In the genomic region with DNA sequence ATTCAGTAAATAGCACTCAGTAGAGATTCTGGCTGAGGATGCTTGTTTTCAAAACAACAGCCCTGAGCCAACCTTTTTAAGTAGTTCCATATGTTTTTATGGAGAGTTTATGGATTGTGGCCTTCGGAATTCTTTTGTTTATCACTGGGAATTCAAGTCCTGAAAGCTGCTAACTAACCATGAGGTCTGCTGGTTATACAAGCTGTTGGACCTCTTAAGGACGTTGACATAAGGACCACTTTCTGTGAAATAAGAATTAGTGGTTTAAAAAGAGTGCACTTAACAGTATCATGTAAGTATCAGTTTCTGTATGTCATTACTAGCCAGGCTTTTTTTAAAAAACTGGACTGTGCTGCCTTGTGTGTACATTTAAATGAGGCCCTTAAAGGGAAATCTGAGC, we compare ENCODE assay signal across 10 cellular contexts.
DNase-seq lines count a peak whose midpoint lies in the region; ATAC-seq, FAIRE-seq and TF ChIP-seq lines count a peak whose summit lies in the region.
"Had no signal": no experiment of that assay in that cellular context is flagged by ENCODE, and none has a peak within 500 bp of the region (broad histone marks: within the 10 kb centered on the region; RNA-seq: fewer than 3 reads in every experiment).

No MANE protein-coding gene starts in this region.

- H3K4me3 ChIP-seq in A549 (no peak overlapping the region), SK-N-MC (0 out of 2 replicates have a peak overlapping the region, but pooled peaks have one; percentile 38), right atrium auricular region (no peak overlapping the region)

- 93% methylated on average over 2 of the region's 2 CpGs for WGBS in A549 (ENCODE audit: missing lambda C conversion rate)

- TF ChIP-seq EP300 in A549 (IDR thresholded peaks at IDR 0.05): no peak

- no peak overlapping the region for H3K9ac ChIP-seq in SK-N-MC (ENCODE audit: insufficient read length)

- POLR2A ChIA-PET in A549 (lab: Yijun Ruan, JAX): interaction anchor here (1.6 to 2.5 kb wide), 2 partner anchors 12 to 57 kb away, joined by 4 to 15 read pairs; no protein-coding TSS in a partner anchor

- CTCF ChIA-PET in A549 (lab: Yijun Ruan, JAX): interaction anchor here (1.6 kb wide), 1 partner anchor 55 kb away, joined by 4 read pairs; no protein-coding TSS in a partner anchor

- ATAC-seq in A549 (no peak), GM19023 (IDR thresholded peaks at IDR 0.05; ENCODE audit: unreplicated experiment) (peak; percentile 43), HG02981 (IDR thresholded peaks at IDR 0.05; ENCODE audit: unreplicated experiment) (peak; percentile 59)

- no peak for TF ChIP-seq POLR2A in A549 (IDR thresholded peaks at IDR 0.05; ENCODE audit: low read length)

- H3K27me3 ChIP-seq in right atrium auricular region: no peaks in the 10 kb centered on the region
- H3K27me3 ChIP-seq: BE2C had no signal

- H3K36me3 ChIP-seq in SK-N-MC (ENCODE audit: insufficient read depth, low read length) (no peaks in the 10 kb centered on the region), right atrium auricular region (no peaks in the 10 kb centered on the region)
- H3K36me3 ChIP-seq: BE2C had no signal

- peak overlapping the region; percentile 67; the same call in 2 of the 3 replicates for H3K4me2 ChIP-seq in A549

- no peak for TF ChIP-seq CTCF in A549 (IDR thresholded peaks at IDR 0.05)
- TF ChIP-seq CTCF in right atrium auricular region (IDR thresholded peaks at IDR 0.05): no peak

- H3K9me3 ChIP-seq in A549 (peaks cover 10% of the 10 kb centered on the region; the same call in 1 of the 3 replicates), SK-N-MC (ENCODE audit: low read depth, low read length) (no peaks in the 10 kb centered on the region), right atrium auricular region (no peaks in the 10 kb centered on the region)
- H3K9me3 ChIP-seq: BE2C had no signal

- intact Hi-C loops in posterior cingulate gyrus (cut with DNase I): no loop called here

- no peak for DNase-seq in A549 (ENCODE audit: low read depth in 1 of 2, low spot score in 1 of 2)
- no peak for DNase-seq in SK-N-MC (ENCODE audit: low read depth, low spot score)
- DNase-seq in NCI-H1436 treated with DMSO at 0.1 percent for 48 hours (lab: John Stamatoyannopoulos, UW): no peak
- DNase-seq in iPS-NIHi11 (ENCODE audit: low spot score): no peak
- no peak for DNase-seq in posterior cingulate gyrus
- no peak for DNase-seq in right atrium auricular region (ENCODE audit: low spot score)
- DNase-seq: BE2C had no signal

- peak overlapping the region; percentile 95 to 99 for H3K27ac ChIP-seq in A549
- H3K27ac ChIP-seq in SK-N-MC: peak overlapping the region; percentile 87
- H3K27ac ChIP-seq in right atrium auricular region: no peak overlapping the region

- TF ChIP-seq RAD21 in A549 (conservative IDR thresholded peaks at IDR 0.05 in 1 of 2, IDR thresholded peaks at IDR 0.05 in 1 of 2): no peak

- no peak for FAIRE-seq in A549 (lab: Jason Lieb, UNC)
- FAIRE-seq: bronchial epithelial cell had no signal

- H3K4me1 ChIP-seq in A549: peaks cover 53% of the 10 kb centered on the region
- H3K4me1 ChIP-seq in right atrium auricular region: peaks cover 0 to 29% of the 10 kb centered on the region in 2 donors

TF ChIP-seq in A549, 52 proteins besides CTCF, POLR2A, EP300 and RAD21:
- TF ChIP-seq, protein P1, sequence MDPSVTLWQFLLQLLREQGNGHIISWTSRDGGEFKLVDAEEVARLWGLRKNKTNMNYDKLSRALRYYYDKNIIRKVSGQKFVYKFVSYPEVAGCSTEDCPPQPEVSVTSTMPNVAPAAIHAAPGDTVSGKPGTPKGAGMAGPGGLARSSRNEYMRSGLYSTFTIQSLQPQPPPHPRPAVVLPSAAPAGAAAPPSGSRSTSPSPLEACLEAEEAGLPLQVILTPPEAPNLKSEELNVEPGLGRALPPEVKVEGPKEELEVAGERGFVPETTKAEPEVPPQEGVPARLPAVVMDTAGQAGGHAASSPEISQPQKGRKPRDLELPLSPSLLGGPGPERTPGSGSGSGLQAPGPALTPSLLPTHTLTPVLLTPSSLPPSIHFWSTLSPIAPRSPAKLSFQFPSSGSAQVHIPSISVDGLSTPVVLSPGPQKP (IDR thresholded peaks at IDR 0.05; ENCODE audit: low read depth, low read length): no peak
- TF ChIP-seq RCOR1 (IDR thresholded peaks at IDR 0.05; ENCODE audit: low read depth, low read length) (no peak), HOXB5 (CRISPR knock-in tag; IDR thresholded peaks at IDR 0.05) (no peak), ZNF302 (CRISPR knock-in tag; IDR thresholded peaks at IDR 0.05) (no peak), MYC (IDR thresholded peaks at IDR 0.05; ENCODE audit: borderline replicate concordance, low read length) (no peak)
- TF ChIP-seq, protein P2, sequence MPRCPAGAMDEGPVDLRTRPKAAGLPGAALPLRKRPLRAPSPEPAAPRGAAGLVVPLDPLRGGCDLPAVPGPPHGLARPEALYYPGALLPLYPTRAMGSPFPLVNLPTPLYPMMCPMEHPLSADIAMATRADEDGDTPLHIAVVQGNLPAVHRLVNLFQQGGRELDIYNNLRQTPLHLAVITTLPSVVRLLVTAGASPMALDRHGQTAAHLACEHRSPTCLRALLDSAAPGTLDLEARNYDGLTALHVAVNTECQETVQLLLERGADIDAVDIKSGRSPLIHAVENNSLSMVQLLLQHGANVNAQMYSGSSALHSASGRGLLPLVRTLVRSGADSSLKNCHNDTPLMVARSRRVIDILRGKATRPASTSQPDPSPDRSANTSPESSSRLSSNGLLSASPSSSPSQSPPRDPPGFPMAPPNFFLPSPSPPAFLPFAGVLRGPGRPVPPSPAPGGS (IDR thresholded peaks at IDR 0.05): no peak
- TF ChIP-seq, protein P3, sequence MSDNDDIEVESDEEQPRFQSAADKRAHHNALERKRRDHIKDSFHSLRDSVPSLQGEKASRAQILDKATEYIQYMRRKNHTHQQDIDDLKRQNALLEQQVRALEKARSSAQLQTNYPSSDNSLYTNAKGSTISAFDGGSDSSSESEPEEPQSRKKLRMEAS (IDR thresholded peaks at IDR 0.05): no peak

Comparison
In these comparisons a context has a peak if more than half of its experiments do, and no peak if none do; other contexts are left out.
1. ATAC-seq: peak in GM19023 (single experiment) and HG02981 (single experiment); none in A549 (0 of 2).
2. H3K27ac ChIP-seq: peak in A549 (2 of 2) and SK-N-MC (single experiment); none in right atrium auricular region (0 of 2).